In the genomic region with DNA sequence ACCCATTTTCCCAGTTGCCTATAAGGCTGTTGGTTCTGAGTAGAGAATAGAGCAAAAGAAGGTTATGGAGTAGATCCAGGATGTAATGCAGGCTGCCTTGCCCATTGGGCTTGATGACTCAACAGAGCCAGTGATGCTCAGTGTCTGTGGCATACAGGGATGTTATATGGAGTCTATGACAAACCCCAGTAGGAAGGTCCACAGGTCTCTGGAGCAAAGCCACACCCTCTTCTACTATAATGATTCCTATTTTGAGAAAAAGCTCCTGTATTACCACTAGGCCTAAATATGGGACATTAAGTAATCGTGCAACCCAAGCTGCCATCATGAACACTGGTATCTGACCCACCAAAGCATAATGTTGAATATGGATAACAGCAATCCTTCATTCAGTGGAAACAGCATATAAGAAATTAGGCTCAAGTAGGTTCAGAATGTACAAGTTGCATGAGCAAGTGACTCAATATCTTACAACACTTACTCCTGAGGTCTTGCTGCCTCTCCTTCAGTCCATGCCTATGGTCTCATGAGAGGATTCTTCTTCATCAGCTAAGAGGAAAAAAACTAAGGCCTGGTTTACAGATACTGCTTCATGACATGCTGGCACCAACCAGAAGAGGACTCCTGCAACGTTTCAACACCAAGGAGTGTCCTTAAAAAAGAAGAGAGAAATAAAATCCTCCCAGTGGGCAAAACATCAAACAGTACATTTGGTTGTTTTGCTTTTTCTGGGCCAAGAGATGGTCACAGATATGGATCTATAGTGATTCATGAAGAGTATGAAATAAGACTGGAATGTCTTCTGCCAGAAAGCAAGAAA, we compare ENCODE assay signal across 17 cellular contexts. TPM values are rescaled to one million over a fixed set of nuclear protein-coding genes. Genes with fewer than 3 reads are reported as not detected.
DNase-seq lines count a peak whose midpoint lies in the region; ATAC-seq and TF ChIP-seq lines count a peak whose summit lies in the region.
"Had no signal": no experiment of that assay in that cellular context is flagged by ENCODE, and none has a peak within 500 bp of the region (broad histone marks: within the 10 kb centered on the region; RNA-seq: fewer than 3 reads in every experiment).

No MANE protein-coding gene starts in this region.

- peak overlapping the region; percentile 7; the same call in 1 of the 2 replicates for H2AFZ ChIP-seq in Loucy (ENCODE audit: low read length)
- no peak overlapping the region for H2AFZ ChIP-seq in mammary epithelial cell (ENCODE audit: low read depth, low read length)

- no peak overlapping the region for H3K4me2 ChIP-seq in Loucy (ENCODE audit: low read depth, low read length, poor library complexity, severe bottlenecking)
- no peak overlapping the region for H3K4me2 ChIP-seq in mammary epithelial cell (ENCODE audit: insufficient read depth, low read depth, low read length)

- no peak for ATAC-seq in left cardiac atrium

- 50% methylated on average over 2 of the region's 2 CpGs for WGBS in mammary epithelial cell (ENCODE audit: low coverage, missing lambda C conversion rate)

- no peaks in the 10 kb centered on the region for H3K9me2 ChIP-seq in Loucy (replicated peaks; ENCODE audit: low read depth, low read length)

- no peak for TF ChIP-seq CTCF in Loucy (conservative IDR thresholded peaks at IDR 0.05; ENCODE audit: low read length)
- no peak for TF ChIP-seq CTCF in choroid plexus epithelial cell (conservative IDR thresholded peaks at IDR 0.05; ENCODE audit: low read depth, low read length)
- no peak for TF ChIP-seq CTCF in mammary epithelial cell (conservative IDR thresholded peaks at IDR 0.05 in 1 of 2, IDR thresholded peaks at IDR 0.05 in 1 of 2; ENCODE audit: extremely low read depth in 1 of 2, insufficient read depth in 1 of 2, low read depth in 1 of 2, low read length in 2 of 2)

- no peak overlapping the region for H3K27ac ChIP-seq in mammary epithelial cell (ENCODE audit: insufficient read depth, low read depth, low read length)
- H3K27ac ChIP-seq: C4-2B, HL-60 had no signal

- dilution Hi-C loops in mammary epithelial cell (cut with HindIII; ENCODE audit: low sequenced_read_pairs) = no loop called here

- peaks cover 14% of the 10 kb centered on the region for H3F3A ChIP-seq in Loucy (ENCODE audit: low read depth)

- H3K9ac ChIP-seq in Loucy (ENCODE audit: low read depth, low read length, poor library complexity, severe bottlenecking) = no peak overlapping the region
- H3K9ac ChIP-seq in mammary epithelial cell (ENCODE audit: insufficient read depth, low read length) = no peak overlapping the region

- H3K4me3 ChIP-seq in Loucy (ENCODE audit: low read length, poor library complexity, severe bottlenecking) (no peak overlapping the region), choroid plexus epithelial cell (ENCODE audit: low read depth, low read length) (no peak overlapping the region), mammary epithelial cell (replicated peaks in 1 of 3; ENCODE audit: insufficient read depth in 1 of 3, low read depth in 2 of 3, low read length in 3 of 3) (no peak overlapping the region)
- H3K4me3 ChIP-seq: HAP-1 had no signal

- CTCF ChIA-PET in mammary epithelial cell (lab: Charles Lee; ENCODE audit: low non-redundant PET) = no interaction called here

- H3K9me3 ChIP-seq in Loucy (ENCODE audit: insufficient read depth, low read depth, low read length) (no peaks in the 10 kb centered on the region), mammary epithelial cell (replicated peaks; ENCODE audit: insufficient read depth, low read length) (no peaks in the 10 kb centered on the region)
- H3K9me3 ChIP-seq: HAP-1 had no signal

- H3K4me1 ChIP-seq in Loucy (ENCODE audit: insufficient read depth, low read length, poor library complexity, severe bottlenecking) (peaks cover 67% of the 10 kb centered on the region), mammary epithelial cell (ENCODE audit: insufficient read depth, low read length) (no peaks in the 10 kb centered on the region)
- H3K4me1 ChIP-seq: HAP-1 had no signal

- DNase-seq in AG08395 (ENCODE audit: low spot score) (peak; percentile 18), choroid plexus epithelial cell (ENCODE audit: low read depth) (peak; percentile 10), iris pigment epithelial cell (ENCODE audit: low read depth) (peak; percentile 12), mammary epithelial cell (no peak), left cardiac atrium (no peak)
- no peak for DNase-seq in stimulated activated CD4-positive, alpha-beta T cell treated with anti-CD3 and anti-CD28 coated beads, Interleukin-4, amount 100 ng/mL, for 1 hour
- DNase-seq in activated T-cell treated with anti-CD3 and anti-CD28 coated beads, Interleukin-2, amount 50 U/mL, for 48 hours = no peak
- DNase-seq: 8988T; Kasumi-1; NCI-H187 treated with DMSO at 0.1 percent for 48 hours; NCI-H526 treated with DMSO at 0.1 percent for 48 hours; NK-92 treated with Interleukin-12 subunit alpha and Interleukin-12 subunit beta, amount 100 ng/mL, for 24 hours; SHP77 treated with DMSO at 0.1 percent for 48 hours had no signal

- intact Hi-C loops in mammary epithelial cell (cut with micrococcal nuclease) (no loop called here), left cardiac atrium (cut with DNase I) (no loop called here)

- H4K20me1 ChIP-seq in Loucy (ENCODE audit: insufficient read depth, low read length, poor library complexity, severe bottlenecking) (no peaks in the 10 kb centered on the region), mammary epithelial cell (ENCODE audit: insufficient read depth, low read length) (no peaks in the 10 kb centered on the region)

- no peaks in the 10 kb centered on the region for H3K27me3 ChIP-seq in Loucy (ENCODE audit: insufficient read depth, low read length, poor library complexity, severe bottlenecking)
- no peaks in the 10 kb centered on the region for H3K27me3 ChIP-seq in mammary epithelial cell (ENCODE audit: insufficient read depth, low read length)

- in situ Hi-C loops in mammary epithelial cell (cut with MboI; ENCODE audit: low sequenced_read_pairs in 2 of 2) = no loop called here

- no TSS peak for BruUV-seq in mammary epithelial cell (replicated peaks; lab: Mats Ljungman, UMichigan)

- H3K79me2 ChIP-seq in Loucy (ENCODE audit: insufficient read depth, low read length) = no peaks in the 10 kb centered on the region; the same call in 1 of the 2 replicates
- no peaks in the 10 kb centered on the region for H3K79me2 ChIP-seq in mammary epithelial cell (ENCODE audit: insufficient read depth, low read length)

- H3K36me3 ChIP-seq in Loucy (ENCODE audit: insufficient read depth, low read length) (no peaks in the 10 kb centered on the region), mammary epithelial cell (ENCODE audit: insufficient read depth, low read length) (no peaks in the 10 kb centered on the region)
- H3K36me3 ChIP-seq: HAP-1 had no signal

RNA-seq across cellular contexts. Expression of a gene that starts 14.8 kb away (rescaled TPM):
- total RNA-seq in mammary epithelial cell (10 to 100 TPM; 18.8 to 25.8 TPM), left cardiac atrium (10 to 100 TPM; 19.2 to 25.2 TPM)
- 5.0 TPM for polyA plus RNA-seq in mammary epithelial cell
- polyA minus RNA-seq in mammary epithelial cell = 26.7 TPM

Comparison
In these comparisons a context has a peak if more than half of its experiments do, and no peak if none do; other contexts are left out.
1. DNase-seq: peak in AG08395 (single experiment), choroid plexus epithelial cell (single experiment) and iris pigment epithelial cell (single experiment); none in mammary epithelial cell (single experiment), stimulated activated CD4-positive, alpha-beta T cell treated with anti-CD3 and anti-CD28 coated beads, Interleukin-4, amount 100 ng/mL, for 1 hour (single experiment), activated T-cell treated with anti-CD3 and anti-CD28 coated beads, Interleukin-2, amount 50 U/mL, for 48 hours (0 of 2) and left cardiac atrium (single experiment).